Comparison of ENCODE assay signal across 1 cellular context in genomic region chr15:90037510-90037860, GRCh38.
TF ChIP-seq lines count a peak whose summit lies in the region.

No MANE protein-coding gene starts in this region.

TF ChIP-seq in HepG2, 621 proteins besides CTCF, POLR2A, EP300 and RAD21 (continued from another document):
- TF ChIP-seq, protein P1, sequence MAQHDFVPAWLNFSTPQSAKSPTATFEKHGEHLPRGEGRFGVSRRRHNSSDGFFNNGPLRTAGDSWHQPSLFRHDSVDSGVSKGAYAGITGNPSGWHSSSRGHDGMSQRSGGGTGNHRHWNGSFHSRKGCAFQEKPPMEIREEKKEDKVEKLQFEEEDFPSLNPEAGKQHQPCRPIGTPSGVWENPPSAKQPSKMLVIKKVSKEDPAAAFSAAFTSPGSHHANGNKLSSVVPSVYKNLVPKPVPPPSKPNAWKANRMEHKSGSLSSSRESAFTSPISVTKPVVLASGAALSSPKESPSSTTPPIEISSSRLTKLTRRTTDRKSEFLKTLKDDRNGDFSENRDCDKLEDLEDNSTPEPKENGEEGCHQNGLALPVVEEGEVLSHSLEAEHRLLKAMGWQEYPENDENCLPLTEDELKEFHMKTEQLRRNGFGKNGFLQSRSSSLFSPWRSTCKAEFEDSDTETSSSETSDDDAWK (CRISPR knock-in tag; IDR thresholded peaks at IDR 0.05) = no peak
- no peak for TF ChIP-seq ZC3H13 (CRISPR knock-in tag; IDR thresholded peaks at IDR 0.05)
